In the genomic region with DNA sequence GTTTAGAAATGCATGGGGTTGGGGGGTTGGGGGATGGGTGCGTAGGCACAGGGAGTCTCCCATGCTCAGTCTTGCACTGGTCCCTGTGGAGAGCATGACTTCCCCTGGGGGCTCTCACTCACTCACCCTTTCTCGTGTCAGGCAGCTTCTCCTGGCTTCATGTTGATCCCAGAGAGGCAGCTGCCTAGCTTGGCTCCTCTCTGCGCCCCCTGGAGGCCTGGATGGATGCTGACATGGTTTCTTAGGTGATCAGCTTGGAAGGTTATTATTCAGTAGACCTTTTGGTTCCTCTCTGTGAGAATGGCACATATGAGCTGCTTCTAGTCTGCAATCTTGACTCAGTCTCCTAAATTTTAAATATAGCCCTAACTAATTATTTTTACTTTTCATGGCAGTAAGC, we compare ENCODE assay signal across 8 cellular contexts.
DNase-seq lines count a peak whose midpoint lies in the region; ATAC-seq and TF ChIP-seq lines count a peak whose summit lies in the region.

No MANE protein-coding gene starts in this region.

- no peaks in the 10 kb centered on the region for H3K36me3 ChIP-seq in cardiac muscle cell
- no peaks in the 10 kb centered on the region for H3K36me3 ChIP-seq in testis (ENCODE audit: low read depth, missing control alignments)

- no peak for DNase-seq in cardiac muscle cell (ENCODE audit: low read depth in 1 of 2, low spot score in 1 of 2)
- no peak for DNase-seq in left ventricle myocardium superior
- DNase-seq in astrocyte of the spinal cord (ENCODE audit: low read depth, low spot score): no peak
- DNase-seq in testis: peak; percentile 77
- DNase-seq in substantia nigra (lab: John Stamatoyannopoulos, UW): no peak

- no peak for ATAC-seq in left ventricle myocardium superior
- peak; percentile 80 for ATAC-seq in HG03432 (IDR thresholded peaks at IDR 0.05; ENCODE audit: unreplicated experiment)
- no peak for ATAC-seq in GM21526 (IDR thresholded peaks at IDR 0.05; ENCODE audit: low FRiP score, unreplicated experiment)
- ATAC-seq in GM21619 (IDR thresholded peaks at IDR 0.05; ENCODE audit: unreplicated experiment): no peak

- 36 to 89% methylated on average over 2 to 3 of the region's 3 CpGs for WGBS in testis, 2 donors

- H3K4me3 ChIP-seq in cardiac muscle cell: no peak overlapping the region
- H3K4me3 ChIP-seq in astrocyte of the spinal cord (ENCODE audit: low read depth, low read length): no peak overlapping the region
- H3K4me3 ChIP-seq in testis: peak overlapping the region; percentile 4 to 44

- no peaks in the 10 kb centered on the region for H3K27me3 ChIP-seq in cardiac muscle cell
- no peaks in the 10 kb centered on the region for H3K27me3 ChIP-seq in testis

- in situ Hi-C loops in astrocyte of the spinal cord (cut with HindIII; ENCODE audit: low sequenced_read_pairs): no loop called here

- TF ChIP-seq POLR2A in testis (IDR thresholded peaks at IDR 0.05): no peak

- TF ChIP-seq CTCF in cardiac muscle cell (IDR thresholded peaks at IDR 0.05; ENCODE audit: low read depth, low read length): peak; percentile 17
- peak; percentile 18 for TF ChIP-seq CTCF in astrocyte of the spinal cord (IDR thresholded peaks at IDR 0.05; ENCODE audit: low read depth, low read length)
- peak in 2 of 3 experiments; percentile 14 to 19 for TF ChIP-seq CTCF in testis (IDR thresholded peaks at IDR 0.05)

- H3K4me1 ChIP-seq in cardiac muscle cell (ENCODE audit: low read depth) (no peaks in the 10 kb centered on the region), testis (no peaks in the 10 kb centered on the region)

- intact Hi-C loops in left ventricle myocardium superior (cut with micrococcal nuclease): no loop called here
- intact Hi-C loops in testis (cut with DNase I; ENCODE audit: low total_unique reads): no loop called here

- H3K9me3 ChIP-seq in cardiac muscle cell (ENCODE audit: low read depth) (no peaks in the 10 kb centered on the region), testis (no peaks in the 10 kb centered on the region)

- H3K27ac ChIP-seq in cardiac muscle cell: no peak overlapping the region
- H3K27ac ChIP-seq in testis: no peak overlapping the region
- no peak overlapping the region for H3K27ac ChIP-seq in substantia nigra (ENCODE audit: low read depth, low read length, poor library complexity, severe bottlenecking)

Comparison
In these comparisons a context has a peak if more than half of its experiments do, and no peak if none do; other contexts are left out.
1. H3K4me3 ChIP-seq: peak in testis (2 of 2); none in cardiac muscle cell (single experiment) and astrocyte of the spinal cord (single experiment).
2. Peak in every context shown above with its lines, with median percentiles within 50 percentile points of each other: CTCF ChIP-seq.